Comparison of ENCODE assay signal across 8 cellular contexts in the genomic region with DNA sequence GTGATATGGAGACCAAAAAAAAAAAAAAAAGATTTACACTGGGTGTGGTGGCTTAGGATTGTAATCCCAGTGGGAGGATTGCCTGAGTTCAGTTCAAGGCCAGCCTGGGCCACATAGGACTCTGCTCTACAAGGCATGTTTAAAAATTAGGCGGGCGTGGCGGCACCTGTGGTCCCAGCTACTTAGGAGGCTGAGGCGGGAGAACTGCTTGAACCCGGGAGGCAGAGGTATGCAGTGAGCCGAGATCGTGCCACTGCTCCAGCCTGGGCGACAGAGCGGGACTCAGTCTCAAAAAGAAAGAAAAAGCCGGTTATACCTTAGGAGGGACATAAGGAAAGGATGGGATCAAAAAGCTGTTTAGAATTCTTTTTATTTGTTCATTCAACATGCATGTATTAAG. TPM values are rescaled to one million over a fixed set of nuclear protein-coding genes. Genes with fewer than 3 reads are reported as not detected.
A peak's percentile ranks its signal among the peaks of the same experiment; 100 is the strongest.
DNase-seq lines count a peak whose midpoint lies in the region; ATAC-seq, FAIRE-seq and TF ChIP-seq lines count a peak whose summit lies in the region.

No MANE protein-coding gene starts in this region.

- CTCF ChIA-PET in activated CD4-positive, alpha-beta memory T cell treated with anti-CD3 and anti-CD28 coated beads, Interleukin-2, amount 10 ng/mL, durations not matched to agents 7 days and 5 days (lab: Charles Lee): interaction anchor here (0.7 kb wide), 1 partner anchor 1800 kb away, joined by 3 read pairs; no protein-coding TSS in a partner anchor

- H3K4me1 Mint-ChIP-seq in activated CD4-positive, alpha-beta memory T cell treated with anti-CD3 and anti-CD28 coated beads, Interleukin-2, amount 10 ng/mL, durations not matched to agents 7 days and 5 days: peaks cover 20% of the 10 kb centered on the region
- peaks cover 9% of the 10 kb centered on the region for H3K4me1 Mint-ChIP-seq in stimulated activated naive CD8-positive, alpha-beta T cell treated with anti-CD3 and anti-CD28 coated beads, Interleukin-15, amount 100 ng/mL, for 72 hours

- peak; percentile 0 for ATAC-seq in stimulated activated naive CD8-positive, alpha-beta T cell treated with anti-CD3 and anti-CD28 coated beads, Interleukin-15, amount 100 ng/mL, for 72 hours

- FAIRE-seq in D721Med (lab: Jason Lieb, UNC): no peak

- peaks cover 19% of the 10 kb centered on the region for H3K36me3 Mint-ChIP-seq in activated CD4-positive, alpha-beta memory T cell treated with anti-CD3 and anti-CD28 coated beads, Interleukin-2, amount 10 ng/mL, durations not matched to agents 7 days and 5 days (ENCODE audit: low read depth)

- POLR2A ChIA-PET in activated CD4-positive, alpha-beta memory T cell treated with anti-CD3 and anti-CD28 coated beads, Interleukin-2, amount 10 ng/mL, durations not matched to agents 7 days and 5 days (lab: Charles Lee): interaction anchor here (0.5 to 2.4 kb wide), 4 partner anchors 45 to 85 kb away, joined by 3 to 12 read pairs (median 6); a partner anchor contains a TSS

- H3K9me3 Mint-ChIP-seq in activated CD4-positive, alpha-beta memory T cell treated with anti-CD3 and anti-CD28 coated beads, Interleukin-2, amount 10 ng/mL, durations not matched to agents 7 days and 5 days: no peaks in the 10 kb centered on the region
- H3K9me3 Mint-ChIP-seq in stimulated activated naive CD8-positive, alpha-beta T cell treated with anti-CD3 and anti-CD28 coated beads, Interleukin-15, amount 100 ng/mL, for 72 hours: no peaks in the 10 kb centered on the region

- DNase-seq in NCI-H748 (lab: John Stamatoyannopoulos, UW; ENCODE audit: unreplicated experiment): peak; percentile 28
- no peak for DNase-seq in NCI-H748 treated with DMSO at 0.1 percent for 48 hours (lab: John Stamatoyannopoulos, UW)
- no peak for DNase-seq in activated CD4-positive, alpha-beta memory T cell treated with anti-CD3 and anti-CD28 coated beads, Interleukin-2, amount 10 ng/mL, durations not matched to agents 7 days and 5 days
- no peak for DNase-seq in stimulated activated naive CD8-positive, alpha-beta T cell treated with anti-CD3 and anti-CD28 coated beads, Interleukin-15, amount 100 ng/mL, for 72 hours
- no peak for DNase-seq in NOMO-1 (lab: John Stamatoyannopoulos, UW; ENCODE audit: unreplicated experiment in 2 of 2)
- no peak for DNase-seq in D721Med (ENCODE audit: insufficient read length, low spot score)
- no peak for DNase-seq in 8988T

- TF ChIP-seq CTCF in D721Med (IDR thresholded peaks at IDR 0.05; ENCODE audit: insufficient read depth, missing control alignments): no peak

- H3K27ac Mint-ChIP-seq in activated CD4-positive, alpha-beta memory T cell treated with anti-CD3 and anti-CD28 coated beads, Interleukin-2, amount 10 ng/mL, durations not matched to agents 7 days and 5 days: no peak overlapping the region
- peak overlapping the region; percentile 13 to 19 for H3K27ac Mint-ChIP-seq in stimulated activated naive CD8-positive, alpha-beta T cell treated with anti-CD3 and anti-CD28 coated beads, Interleukin-15, amount 100 ng/mL, for 72 hours

- H3K4me3 ChIP-seq in iPS-11a (ENCODE audit: low read depth, low read length): peak overlapping the region; percentile 4

- H3K4me3 Mint-ChIP-seq in activated CD4-positive, alpha-beta memory T cell treated with anti-CD3 and anti-CD28 coated beads, Interleukin-2, amount 10 ng/mL, durations not matched to agents 7 days and 5 days: peak overlapping the region; percentile 75
- peak overlapping the region; percentile 82 to 87 for H3K4me3 Mint-ChIP-seq in stimulated activated naive CD8-positive, alpha-beta T cell treated with anti-CD3 and anti-CD28 coated beads, Interleukin-15, amount 100 ng/mL, for 72 hours

- H3K27me3 Mint-ChIP-seq in activated CD4-positive, alpha-beta memory T cell treated with anti-CD3 and anti-CD28 coated beads, Interleukin-2, amount 10 ng/mL, durations not matched to agents 7 days and 5 days: peaks cover 2% of the 10 kb centered on the region
- H3K27me3 Mint-ChIP-seq in stimulated activated naive CD8-positive, alpha-beta T cell treated with anti-CD3 and anti-CD28 coated beads, Interleukin-15, amount 100 ng/mL, for 72 hours: peaks cover 9% of the 10 kb centered on the region

RNA-seq across cellular contexts. Expression of a gene that starts 0.7 kb away (rescaled TPM):
- 1 to 10 TPM in 1 of 2 experiments, under 1 TPM in 1; 0.93 to 1.2 TPM for total RNA-seq in activated CD4-positive, alpha-beta memory T cell treated with anti-CD3 and anti-CD28 coated beads, Interleukin-2, amount 10 ng/mL, durations not matched to agents 7 days and 5 days

RNA-seq across cellular contexts. Expression of a gene that starts 58.3 kb away (rescaled TPM):
- 100 to 1,000 TPM; 211 to 213 TPM for total RNA-seq in activated CD4-positive, alpha-beta memory T cell treated with anti-CD3 and anti-CD28 coated beads, Interleukin-2, amount 10 ng/mL, durations not matched to agents 7 days and 5 days
